11 cellular contexts compared by ENCODE assay signal in the genomic region with DNA sequence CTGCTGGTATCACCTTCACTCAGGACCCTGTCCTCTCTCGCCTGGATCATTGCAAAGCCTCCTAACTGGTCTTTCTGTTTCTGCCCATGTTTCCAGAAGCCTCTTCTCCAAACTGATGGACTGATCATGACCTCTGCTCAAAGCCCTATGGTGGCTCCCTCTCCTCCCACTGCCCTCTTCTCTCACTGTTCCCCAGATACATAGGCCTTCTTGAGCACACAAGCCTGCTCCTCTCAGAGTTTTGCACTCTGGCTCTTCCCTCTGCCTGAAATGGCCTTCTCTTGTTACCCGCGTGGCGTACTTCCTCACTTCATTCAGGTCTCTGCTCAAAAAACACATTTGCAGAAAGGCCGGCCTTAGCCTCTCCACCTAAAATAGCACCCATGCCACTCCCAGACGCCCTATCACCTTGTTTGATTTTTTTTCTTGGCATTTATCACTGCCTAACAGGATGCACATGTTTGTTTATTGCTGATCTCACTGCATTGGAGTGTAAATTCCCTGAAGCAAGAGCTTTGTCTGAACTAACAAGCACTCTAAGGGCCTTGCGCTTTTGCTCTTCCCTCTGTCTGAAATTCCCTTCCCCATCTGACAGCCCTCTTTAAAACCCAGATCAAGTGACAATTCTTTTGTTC. TPM values are rescaled to one million over a fixed set of nuclear protein-coding genes. Genes with fewer than 3 reads are reported as not detected.
DNase-seq lines count a peak whose midpoint lies in the region; ATAC-seq and TF ChIP-seq lines count a peak whose summit lies in the region.
"Had no signal": no experiment of that assay in that cellular context is flagged by ENCODE, and none has a peak within 500 bp of the region (broad histone marks: within the 10 kb centered on the region; RNA-seq: fewer than 3 reads in every experiment).

No MANE protein-coding gene starts in this region.

- peak; percentile 64 for DNase-seq in ELF-1 (ENCODE audit: low read depth, low spot score)
- peak; percentile 73 for DNase-seq in NCI-H226
- DNase-seq in dermis blood vessel endothelial cell, result peak; percentile 46
- DNase-seq in neural progenitor cell (ENCODE audit: low spot score), result no peak
- DNase-seq in NCI-H1105 treated with DMSO at 0.1 percent for 48 hours (lab: John Stamatoyannopoulos, UW), result no peak
- no peak for DNase-seq in SHP77 (lab: John Stamatoyannopoulos, UW)
- DNase-seq in omental fat pad (ENCODE audit: low spot score), result no peak
- DNase-seq: activated CD4-positive, alpha-beta T cell treated with anti-CD3 and anti-CD28 coated beads for 36 hours; NCI-H774 had no signal

- TF ChIP-seq CTCF in neural progenitor cell (IDR thresholded peaks at IDR 0.05) (no peak), omental fat pad (IDR thresholded peaks at IDR 0.05) (no peak)

- peak overlapping the region; percentile 11 for H3K4me3 Mint-ChIP-seq in neural progenitor cell

- no peak overlapping the region for H3K9ac ChIP-seq in neural progenitor cell

- no peaks in the 10 kb centered on the region for H3K9me3 ChIP-seq in neural progenitor cell (ENCODE audit: low read depth)

- no peak overlapping the region for H3K27ac ChIP-seq in neural progenitor cell

- peaks cover 10% of the 10 kb centered on the region for H3K4me1 Mint-ChIP-seq in neural progenitor cell

- H3K4me3 ChIP-seq in neural progenitor cell, result no peak overlapping the region
- H3K4me3 ChIP-seq: coronary artery had no signal

- no peak overlapping the region for H2AFZ ChIP-seq in neural progenitor cell (replicated peaks)

- H3F3A ChIP-seq in neural progenitor cell (ENCODE audit: low read depth), result no peaks in the 10 kb centered on the region

- peaks cover 35% of the 10 kb centered on the region for H3K79me2 ChIP-seq in neural progenitor cell (ENCODE audit: low read depth)

- no peaks in the 10 kb centered on the region for H3K36me3 ChIP-seq in neural progenitor cell

- peaks cover 3% of the 10 kb centered on the region for H4K20me1 ChIP-seq in neural progenitor cell (ENCODE audit: low read depth)

- H3K27me3 Mint-ChIP-seq in neural progenitor cell (ENCODE audit: insufficient read depth, low read depth), result peaks cover 4% of the 10 kb centered on the region
- H3K27me3 Mint-ChIP-seq: activated CD4-positive, alpha-beta T cell treated with anti-CD3 and anti-CD28 coated beads for 36 hours had no signal

- H3K27me3 ChIP-seq in neural progenitor cell, result no peaks in the 10 kb centered on the region

- no peaks in the 10 kb centered on the region for H3K9me3 Mint-ChIP-seq in neural progenitor cell

- peaks cover 5% of the 10 kb centered on the region for H3K4me1 ChIP-seq in neural progenitor cell

- H3K36me3 Mint-ChIP-seq in neural progenitor cell, result peaks cover 7% of the 10 kb centered on the region

- no peak overlapping the region for H3K4me2 ChIP-seq in neural progenitor cell

- no peak overlapping the region for H3K27ac Mint-ChIP-seq in neural progenitor cell
- H3K27ac Mint-ChIP-seq: activated CD4-positive, alpha-beta T cell treated with anti-CD3 and anti-CD28 coated beads for 36 hours had no signal

- no peak for ATAC-seq in HG03520 (IDR thresholded peaks at IDR 0.05; ENCODE audit: unreplicated experiment)
- ATAC-seq in omental fat pad (ENCODE audit: low FRiP score), result no peak

RNA-seq across cellular contexts. Expression of gene ETFA, which starts 1.4 kb away (rescaled TPM):
- total RNA-seq in dermis blood vessel endothelial cell (165 and 183 TPM in 2 replicates), neural progenitor cell (ENCODE audit: low replicate concordance) (77.3 and 99.3 TPM in 2 replicates), omental fat pad (100 to 1,000 TPM in 3 of 4 donors, 10 to 100 TPM in 1; 89.9 to 144 (median 114) TPM)

RNA-seq across cellular contexts. Expression of gene ISL2, which starts 23.9 kb away (rescaled TPM):
- total RNA-seq in dermis blood vessel endothelial cell (0.56 and 1.2 TPM in 2 replicates), neural progenitor cell (ENCODE audit: low replicate concordance) (not detected in 2 replicates), omental fat pad (1 to 10 TPM in 1 of 4 donors, under 1 TPM in 2, not detected in 1; 0.24 to 1.1 (median 0.75) TPM)

Comparison
In these comparisons a context has a peak if more than half of its experiments do, and no peak if none do; other contexts are left out.
1. DNase-seq: peak in ELF-1 (single experiment), NCI-H226 (single experiment) and dermis blood vessel endothelial cell (single experiment); none in neural progenitor cell (single experiment), NCI-H1105 treated with DMSO at 0.1 percent for 48 hours (single experiment), SHP77 (0 of 2) and omental fat pad (single experiment).